1 cellular context compared by ENCODE assay signal in the genomic region with DNA sequence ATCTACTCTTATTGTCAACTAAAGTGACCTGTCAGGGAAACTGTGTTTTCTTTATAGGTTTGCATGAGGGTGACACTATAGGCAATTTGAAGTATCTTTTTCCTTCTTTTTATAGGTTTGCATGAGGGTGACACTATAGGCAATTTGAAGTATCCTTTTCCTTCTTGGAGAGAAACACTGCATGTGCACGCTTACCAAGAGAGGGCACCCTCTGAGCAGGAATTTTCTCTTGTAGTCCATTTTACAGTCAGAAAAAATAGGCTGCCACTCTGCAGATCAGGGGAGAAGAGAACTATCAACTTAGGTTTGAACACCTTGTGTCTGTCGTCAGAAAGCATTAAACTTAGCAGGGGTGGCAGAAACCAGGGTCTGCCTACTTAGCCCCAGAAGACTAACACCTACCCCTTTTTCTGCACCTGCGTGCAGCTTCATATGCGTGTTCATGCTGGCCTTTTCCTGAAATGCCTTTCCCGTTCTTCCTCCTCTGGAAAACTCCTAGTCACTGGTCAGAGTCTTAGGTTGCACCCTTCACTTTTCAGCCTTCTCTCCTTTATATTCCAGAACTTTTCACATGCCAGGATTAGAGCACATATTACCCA.
TF ChIP-seq lines count a peak whose summit lies in the region.

No MANE protein-coding gene starts in this region.

TF ChIP-seq in SK-N-SH, 30 proteins besides CTCF, POLR2A, EP300 and RAD21 (continued from another document):
- TF ChIP-seq ZBTB33 (IDR thresholded peaks at IDR 0.05; ENCODE audit: borderline replicate concordance, low read depth) = no peak
- TF ChIP-seq RFX5 (IDR thresholded peaks at IDR 0.05; ENCODE audit: low read length) = no peak
- TF ChIP-seq RCOR1 (IDR thresholded peaks at IDR 0.05; ENCODE audit: low read length) = 0 out of 2 replicates have a peak, but pooled peaks have one; percentile 28
- TF ChIP-seq, protein P1, sequence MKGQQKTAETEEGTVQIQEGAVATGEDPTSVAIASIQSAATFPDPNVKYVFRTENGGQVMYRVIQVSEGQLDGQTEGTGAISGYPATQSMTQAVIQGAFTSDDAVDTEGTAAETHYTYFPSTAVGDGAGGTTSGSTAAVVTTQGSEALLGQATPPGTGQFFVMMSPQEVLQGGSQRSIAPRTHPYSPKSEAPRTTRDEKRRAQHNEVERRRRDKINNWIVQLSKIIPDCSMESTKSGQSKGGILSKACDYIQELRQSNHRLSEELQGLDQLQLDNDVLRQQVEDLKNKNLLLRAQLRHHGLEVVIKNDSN (IDR thresholded peaks at IDR 0.05; ENCODE audit: borderline replicate concordance, low read depth) = no peak
- TF ChIP-seq, protein P2, sequence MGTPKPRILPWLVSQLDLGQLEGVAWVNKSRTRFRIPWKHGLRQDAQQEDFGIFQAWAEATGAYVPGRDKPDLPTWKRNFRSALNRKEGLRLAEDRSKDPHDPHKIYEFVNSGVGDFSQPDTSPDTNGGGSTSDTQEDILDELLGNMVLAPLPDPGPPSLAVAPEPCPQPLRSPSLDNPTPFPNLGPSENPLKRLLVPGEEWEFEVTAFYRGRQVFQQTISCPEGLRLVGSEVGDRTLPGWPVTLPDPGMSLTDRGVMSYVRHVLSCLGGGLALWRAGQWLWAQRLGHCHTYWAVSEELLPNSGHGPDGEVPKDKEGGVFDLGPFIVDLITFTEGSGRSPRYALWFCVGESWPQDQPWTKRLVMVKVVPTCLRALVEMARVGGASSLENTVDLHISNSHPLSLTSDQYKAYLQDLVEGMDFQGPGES (IDR thresholded peaks at IDR 0.05; ENCODE audit: low read depth, low read length) = no peak
TF ChIP-seq in SK-N-SH: peak in this region for 3.
